10 cellular contexts compared by ENCODE assay signal in the genomic region with DNA sequence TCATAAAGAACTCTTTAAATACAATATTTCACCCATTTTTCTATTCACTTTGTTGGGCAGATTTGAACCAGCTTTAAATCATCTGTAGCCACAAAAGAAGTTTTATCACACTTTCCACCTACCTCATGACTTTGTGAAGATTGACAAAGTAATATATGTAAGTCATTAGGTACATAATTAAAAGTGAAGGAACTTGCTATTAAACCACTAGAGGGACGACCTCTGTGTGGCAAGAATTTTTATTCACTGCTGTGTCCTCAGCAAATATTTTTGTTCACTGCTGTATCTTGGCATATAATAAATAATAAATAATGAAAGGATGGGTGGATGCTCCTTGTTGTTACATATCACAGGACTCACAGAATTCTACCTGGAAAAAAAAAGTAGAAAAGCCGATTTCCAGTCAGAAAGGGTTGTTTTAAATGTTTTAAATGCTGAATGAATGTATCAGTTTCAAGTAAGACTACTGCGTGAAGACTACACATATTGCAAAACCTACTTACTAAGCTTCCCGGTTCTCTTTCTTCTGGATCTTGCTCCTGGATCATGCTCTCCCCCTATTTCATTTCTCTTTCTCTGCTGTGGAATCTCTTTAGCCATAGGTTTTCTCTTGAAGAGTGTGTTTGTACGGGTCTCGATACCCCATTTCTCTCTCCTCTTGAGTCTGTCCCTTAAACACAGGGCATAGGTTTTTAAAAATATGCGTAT. TPM values are rescaled to one million over a fixed set of nuclear protein-coding genes. Genes with fewer than 3 reads are reported as not detected.
A peak's percentile ranks its signal among the peaks of the same experiment; 100 is the strongest.
DNase-seq lines count a peak whose midpoint lies in the region; ATAC-seq, FAIRE-seq and TF ChIP-seq lines count a peak whose summit lies in the region.
"Had no signal": no experiment of that assay in that cellular context is flagged by ENCODE, and none has a peak within 500 bp of the region (broad histone marks: within the 10 kb centered on the region; RNA-seq: fewer than 3 reads in every experiment).

No MANE protein-coding gene starts in this region.

- no peak overlapping the region for H2AFZ ChIP-seq in Karpas-422 (ENCODE audit: low read length)
- no peak overlapping the region for H2AFZ ChIP-seq in osteoblast (ENCODE audit: low read length)

- H3K27me3 Mint-ChIP-seq in CD4-positive, alpha-beta T cell: no peaks in the 10 kb centered on the region
- H3K27me3 Mint-ChIP-seq in dendritic cell treated with granulocyte-macrophage colony-stimulating factor and Interleukin-4, amounts not matched to agents 40 ng/mL and 50 ng/mL, for 4 days: no peaks in the 10 kb centered on the region

- H3K9me3 ChIP-seq in CD4-positive, alpha-beta T cell (ENCODE audit: control insufficient read depth, low read length): no peaks in the 10 kb centered on the region
- H3K9me3 ChIP-seq in Karpas-422 (ENCODE audit: low read length): no peaks in the 10 kb centered on the region
- no peaks in the 10 kb centered on the region for H3K9me3 ChIP-seq in osteoblast (ENCODE audit: low read depth, low read length)
- no peaks in the 10 kb centered on the region for H3K9me3 ChIP-seq in pancreas

- H3K36me3 ChIP-seq in Karpas-422 (ENCODE audit: insufficient read depth, low read length) (peaks cover 3% of the 10 kb centered on the region), osteoblast (ENCODE audit: insufficient read depth, low read length) (no peaks in the 10 kb centered on the region), pancreas (no peaks in the 10 kb centered on the region)

- intact Hi-C loops in CD4-positive, alpha-beta T cell (cut with DNase I, micrococcal nuclease): loop anchor here in 1 of 2 experiments (2.0 kb wide), 1 partner anchor 47 kb away; no protein-coding TSS in a partner anchor
- intact Hi-C loops in dendritic cell treated with granulocyte-macrophage colony-stimulating factor and Interleukin-4, amounts not matched to agents 40 ng/mL and 50 ng/mL, for 4 days (cut with micrococcal nuclease): no loop called here
- intact Hi-C loops in pancreas (cut with DNase I): no loop called here

- no peak overlapping the region for H3K4me3 Mint-ChIP-seq in CD4-positive, alpha-beta T cell
- no peak overlapping the region for H3K4me3 Mint-ChIP-seq in dendritic cell treated with granulocyte-macrophage colony-stimulating factor and Interleukin-4, amounts not matched to agents 40 ng/mL and 50 ng/mL, for 4 days

- POLR2A ChIA-PET in CD4-positive, alpha-beta T cell (lab: Charles Lee): interaction anchor here (0.8 to 3.5 kb wide), 4 partner anchors 69 to 90 kb away, joined by 3 to 18 read pairs (median 5); no protein-coding TSS in a partner anchor

- H3K4me3 ChIP-seq in Karpas-422 (ENCODE audit: low read length) (no peak overlapping the region), osteoblast (ENCODE audit: insufficient read depth, low read length) (no peak overlapping the region), pancreas (no peak overlapping the region)

- peaks cover 85% of the 10 kb centered on the region for H3K4me1 Mint-ChIP-seq in CD4-positive, alpha-beta T cell (ENCODE audit: low read depth)
- H3K4me1 Mint-ChIP-seq in dendritic cell treated with granulocyte-macrophage colony-stimulating factor and Interleukin-4, amounts not matched to agents 40 ng/mL and 50 ng/mL, for 4 days (ENCODE audit: low read depth): peaks cover 65% of the 10 kb centered on the region

- peaks cover 36% of the 10 kb centered on the region for H4K20me1 ChIP-seq in Karpas-422 (ENCODE audit: insufficient read depth, low read depth, low read length)
- H4K20me1 ChIP-seq in osteoblast (ENCODE audit: insufficient read depth, low read length): peaks cover 73% of the 10 kb centered on the region

- H3K27ac Mint-ChIP-seq in CD4-positive, alpha-beta T cell: peak overlapping the region; percentile 45
- H3K27ac Mint-ChIP-seq in dendritic cell treated with granulocyte-macrophage colony-stimulating factor and Interleukin-4, amounts not matched to agents 40 ng/mL and 50 ng/mL, for 4 days: peak overlapping the region; percentile 35

- H3K9me3 Mint-ChIP-seq in CD4-positive, alpha-beta T cell: no peaks in the 10 kb centered on the region
- no peaks in the 10 kb centered on the region for H3K9me3 Mint-ChIP-seq in dendritic cell treated with granulocyte-macrophage colony-stimulating factor and Interleukin-4, amounts not matched to agents 40 ng/mL and 50 ng/mL, for 4 days

- 61 to 65% methylated on average over 7 of the region's 7 CpGs for WGBS in pancreas, 2 donors

- FAIRE-seq in pancreas (lab: Jason Lieb, UNC): no peak
- FAIRE-seq: HTR-8/SVneo had no signal

- ATAC-seq in CD4-positive, alpha-beta T cell (ENCODE audit: poor library complexity): no peak
- no peak for ATAC-seq in pancreas

- H3K27me3 ChIP-seq in CD4-positive, alpha-beta T cell (ENCODE audit: control insufficient read depth, insufficient read depth, low read length): no peaks in the 10 kb centered on the region
- H3K27me3 ChIP-seq in Karpas-422 (ENCODE audit: low read length) (no peaks in the 10 kb centered on the region), osteoblast (ENCODE audit: insufficient read depth, low read length) (no peaks in the 10 kb centered on the region), pancreas (no peaks in the 10 kb centered on the region)

- no peaks in the 10 kb centered on the region for H3K9me2 ChIP-seq in Karpas-422 (replicated peaks; ENCODE audit: insufficient read depth, low read length)

- H3K4me1 ChIP-seq in Karpas-422 (ENCODE audit: low read length): peaks cover 60% of the 10 kb centered on the region
- H3K4me1 ChIP-seq in osteoblast (ENCODE audit: insufficient read depth, low read length): peaks cover 33% of the 10 kb centered on the region
- H3K4me1 ChIP-seq in pancreas: peaks cover 3 to 38% (median 28%) of the 10 kb centered on the region in 3 donors

- peaks cover 4% of the 10 kb centered on the region for H3K36me3 Mint-ChIP-seq in CD4-positive, alpha-beta T cell (ENCODE audit: low read depth)
- peaks cover 23% of the 10 kb centered on the region for H3K36me3 Mint-ChIP-seq in dendritic cell treated with granulocyte-macrophage colony-stimulating factor and Interleukin-4, amounts not matched to agents 40 ng/mL and 50 ng/mL, for 4 days (ENCODE audit: low read depth)

- no peak for TF ChIP-seq CTCF in CD4-positive, alpha-beta T cell (IDR thresholded peaks at IDR 0.05)
- peak; percentile 34 for TF ChIP-seq CTCF in osteoblast (IDR thresholded peaks at IDR 0.05; ENCODE audit: extremely low read depth, low read depth, low read length)
- TF ChIP-seq CTCF in GM10266 (IDR thresholded peaks at IDR 0.05; ENCODE audit: control insufficient read depth, insufficient read depth, low read depth, missing control alignments): no peak
- TF ChIP-seq CTCF in pancreas (IDR thresholded peaks at IDR 0.05): no peak

- H3K79me2 ChIP-seq in Karpas-422 (ENCODE audit: low read length) (peaks cover 100% of the 10 kb centered on the region), osteoblast (ENCODE audit: insufficient read depth, low read length) (peaks cover 89% of the 10 kb centered on the region)

- CTCF ChIA-PET in CD4-positive, alpha-beta T cell (lab: Charles Lee): interaction anchor here (0.6 to 1.2 kb wide), 13 partner anchors 10 to 564 kb away, joined by 3 to 5 read pairs (median 3); no protein-coding TSS in a partner anchor

- H3K4me2 ChIP-seq in Karpas-422 (ENCODE audit: low read depth, low read length, poor library complexity, severe bottlenecking) (peak overlapping the region; percentile 18), osteoblast (ENCODE audit: insufficient read depth, low read length) (peak overlapping the region; percentile 58)

- no peak overlapping the region for H3K27ac ChIP-seq in CD4-positive, alpha-beta T cell (ENCODE audit: low read depth, low read length)
- H3K27ac ChIP-seq in Karpas-422 (ENCODE audit: low read length): peak overlapping the region; percentile 50
- H3K27ac ChIP-seq in osteoblast (ENCODE audit: low read depth, low read length): peak overlapping the region; percentile 51
- H3K27ac ChIP-seq in pancreas: no peak overlapping the region

- DNase-seq in CD4-positive, alpha-beta T cell: no peak
- DNase-seq in Karpas-422 (no peak), osteoblast (ENCODE audit: insufficient read length, low spot score, missing footprints) (no peak), GM10266 (ENCODE audit: extremely low spot score) (no peak), pancreas (no peak)
- no peak for DNase-seq in stimulated activated CD4-positive, alpha-beta T cell treated with anti-CD3 and anti-CD28 coated beads, Interleukin-4, amount 100 ng/mL, for 24 hours
- DNase-seq: NCI-H526; stimulated activated CD4-positive, alpha-beta T cell treated with anti-CD3 and anti-CD28 coated beads, Interleukin-12 subunit alpha, Interleukin-12 subunit beta, amount 100 ng/mL, for 4 hours had no signal

- no peak overlapping the region for H3K9ac ChIP-seq in Karpas-422 (ENCODE audit: low read length)

RNA-seq across cellular contexts. Expression of a gene that starts 44.8 kb away (rescaled TPM):
- total RNA-seq in CD4-positive, alpha-beta T cell: 10 to 100 TPM; 72.4 to 78.0 TPM
- total RNA-seq in Karpas-422 (2014; rRNA removed; shearing (Covaris generic); ENCODE audit: low replicate concordance): 80.7 and 104 TPM in 2 replicates
- total RNA-seq in osteoblast (68.7 and 74.2 TPM in 2 replicates), pancreas (100 to 1,000 TPM in 1 of 6 donors, 10 to 100 TPM in 5; 58.1 to 102 (median 82.3) TPM)
- 10 to 100 TPM in 1 of 2 donors, 1 to 10 TPM in 1; 9.9 to 31.1 TPM for polyA plus RNA-seq in pancreas

Comparison
In these comparisons a context has a peak if more than half of its experiments do, and no peak if none do; other contexts are left out.
1. H3K27ac ChIP-seq: peak in Karpas-422 (single experiment) and osteoblast (single experiment); none in CD4-positive, alpha-beta T cell (single experiment) and pancreas (0 of 4).